In genomic region chr6:97440590-97441176, GRCh38 we compare ENCODE assay signal across 7 cellular contexts.
DNase-seq lines count a peak whose midpoint lies in the region; ATAC-seq and TF ChIP-seq lines count a peak whose summit lies in the region.

No MANE protein-coding gene starts in this region.

- H3K9ac ChIP-seq in KMS-11 (no peak overlapping the region), colonic mucosa (ENCODE audit: low read depth in 2 of 2, low read length in 2 of 2) (no peak overlapping the region)

- H4K20me1 ChIP-seq in KMS-11 (ENCODE audit: insufficient read depth) (no peaks in the 10 kb centered on the region), hepatocyte (ENCODE audit: insufficient read depth, poor library complexity, severe bottlenecking) (no peaks in the 10 kb centered on the region)

- H3K79me2 ChIP-seq in KMS-11 (ENCODE audit: insufficient read depth, low read depth) (no peaks in the 10 kb centered on the region), hepatocyte (no peaks in the 10 kb centered on the region)

- 0 out of 2 replicates have a peak overlapping the region, but pooled peaks have one; percentile 16 for H2AFZ ChIP-seq in KMS-11 (ENCODE audit: low read depth)
- no peak overlapping the region for H2AFZ ChIP-seq in hepatocyte

- peak; percentile 38 for TF ChIP-seq CTCF in KMS-11 (conservative IDR thresholded peaks at IDR 0.05; ENCODE audit: low read depth, low read length)
- peak; percentile 52 for TF ChIP-seq CTCF in hepatocyte (IDR thresholded peaks at IDR 0.05; ENCODE audit: poor library complexity)
- no peak for TF ChIP-seq CTCF in upper lobe of left lung (IDR thresholded peaks at IDR 0.05)
- TF ChIP-seq CTCF in colonic mucosa (IDR thresholded peaks at IDR 0.05): no peak

- H3K36me3 ChIP-seq in KMS-11 (ENCODE audit: insufficient read depth) (no peaks in the 10 kb centered on the region), hepatocyte (replicated peaks; ENCODE audit: insufficient read depth, low read depth) (no peaks in the 10 kb centered on the region), upper lobe of left lung (no peaks in the 10 kb centered on the region), colonic mucosa (no peaks in the 10 kb centered on the region)

- peak; percentile 87 for DNase-seq in SK-N-DZ (ENCODE audit: low spot score)
- peak; percentile 63 for DNase-seq in hepatocyte (ENCODE audit: low spot score)
- no peak for DNase-seq in stimulated activated CD4-positive, alpha-beta T cell treated with anti-CD3 and anti-CD28 coated beads, Interleukin-4, amount 100 ng/mL, for 4 hours
- DNase-seq in upper lobe of left lung: no peak
- no peak for DNase-seq in colonic mucosa

- H3K4me2 ChIP-seq in KMS-11 (peak overlapping the region; percentile 62), hepatocyte (no peak overlapping the region)

- no peak for TF ChIP-seq EP300 in upper lobe of left lung (IDR thresholded peaks at IDR 0.05)

- no peaks in the 10 kb centered on the region for H3K9me2 ChIP-seq in hepatocyte (replicated peaks; ENCODE audit: insufficient read depth)

- no peak for TF ChIP-seq POLR2A in upper lobe of left lung (IDR thresholded peaks at IDR 0.05)

- H3K9me3 ChIP-seq in hepatocyte (ENCODE audit: low read depth) (no peaks in the 10 kb centered on the region), upper lobe of left lung (no peaks in the 10 kb centered on the region), colonic mucosa (no peaks in the 10 kb centered on the region)

- H3K27ac ChIP-seq in KMS-11 (no peak overlapping the region), hepatocyte (no peak overlapping the region), upper lobe of left lung (no peak overlapping the region), colonic mucosa (no peak overlapping the region)

- H3K4me3 ChIP-seq in KMS-11 (IDR thresholded peaks at IDR 0.05; ENCODE audit: insufficient read depth, low read depth, low read length) (no peak overlapping the region), hepatocyte (no peak overlapping the region), upper lobe of left lung (no peak overlapping the region), colonic mucosa (no peak overlapping the region)

- intact Hi-C loops in colonic mucosa (cut with DNase I): no loop called here

- peak; percentile 75 for ATAC-seq in GM18502 (IDR thresholded peaks at IDR 0.05; ENCODE audit: poor library complexity, unreplicated experiment)
- ATAC-seq in upper lobe of left lung (ENCODE audit: low FRiP score in 2 of 2): no peak

- no peaks in the 10 kb centered on the region for H3K27me3 ChIP-seq in KMS-11 (ENCODE audit: insufficient read depth, low read depth)
- H3K27me3 ChIP-seq in hepatocyte: no peaks in the 10 kb centered on the region
- no peaks in the 10 kb centered on the region for H3K27me3 ChIP-seq in upper lobe of left lung
- no peaks in the 10 kb centered on the region for H3K27me3 ChIP-seq in colonic mucosa

- H3K4me1 ChIP-seq in KMS-11 (ENCODE audit: low read depth, poor library complexity, severe bottlenecking) (peaks cover 44% of the 10 kb centered on the region), hepatocyte (ENCODE audit: insufficient read depth) (no peaks in the 10 kb centered on the region), upper lobe of left lung (no peaks in the 10 kb centered on the region), colonic mucosa (no peaks in the 10 kb centered on the region)

- WGBS in hepatocyte (ENCODE audit: low lambda C conversion rate, missing lambda C conversion rate): 26% methylated on average over 7 of the region's 7 CpGs
- 27 to 39% methylated on average over 7 of the region's 7 CpGs for WGBS in upper lobe of left lung, 2 donors

Comparison
In these comparisons a context has a peak if more than half of its experiments do, and no peak if none do; other contexts are left out.
1. CTCF ChIP-seq: peak in KMS-11 (single experiment) and hepatocyte (single experiment); none in upper lobe of left lung (0 of 6) and colonic mucosa (single experiment).
2. DNase-seq: peak in SK-N-DZ (single experiment) and hepatocyte (single experiment); none in stimulated activated CD4-positive, alpha-beta T cell treated with anti-CD3 and anti-CD28 coated beads, Interleukin-4, amount 100 ng/mL, for 4 hours (0 of 2), upper lobe of left lung (0 of 2) and colonic mucosa (single experiment).